In genomic region chr19:44753932-44754742, GRCh38 we compare ENCODE assay signal across 8 cellular contexts. TPM values are rescaled to one million over a fixed set of nuclear protein-coding genes. Genes with fewer than 3 reads are reported as not detected.
A peak's percentile ranks its signal among the peaks of the same experiment; 100 is the strongest.
DNase-seq lines count a peak whose midpoint lies in the region; ATAC-seq, FAIRE-seq and TF ChIP-seq lines count a peak whose summit lies in the region.

No MANE protein-coding gene starts in this region.

- no peaks in the 10 kb centered on the region for H4K20me1 ChIP-seq in endothelial cell of umbilical vein (replicated peaks; ENCODE audit: control insufficient read depth, extremely low read depth, insufficient read depth, low read length)

- peak overlapping the region; percentile 86 for H3K27ac ChIP-seq in endothelial cell of umbilical vein (ENCODE audit: insufficient read depth, low read depth, low read length)

- H3K9ac ChIP-seq in endothelial cell of umbilical vein (replicated peaks; ENCODE audit: extremely low read depth, insufficient read depth, low read length) = peak overlapping the region; percentile 46

- peaks cover 0 to 2% (median 0%) of the 10 kb centered on the region in 7 donors for H3K9me3 Mint-ChIP-seq in CD14-positive monocyte

- H3K4me1 ChIP-seq in endothelial cell of umbilical vein (ENCODE audit: control insufficient read depth, extremely low read depth, insufficient read depth, low read length) (peaks cover 46% of the 10 kb centered on the region), mononuclear cell (ENCODE audit: insufficient read depth, low read length) (peaks cover 71% of the 10 kb centered on the region)

- peak overlapping the region; percentile 71 for H3K4me2 ChIP-seq in endothelial cell of umbilical vein (ENCODE audit: insufficient read depth, low read length)

- FAIRE-seq in endothelial cell of umbilical vein (lab: Jason Lieb, UNC) = peak; percentile 78

- TF ChIP-seq POLR2A in endothelial cell of umbilical vein (IDR thresholded peaks at IDR 0.05; ENCODE audit: low read depth, low read length) = peak; percentile 63

- H3K27me3 ChIP-seq in endothelial cell of umbilical vein (ENCODE audit: control insufficient read depth in 2 of 2, insufficient read depth in 2 of 2, low read length in 2 of 2) (no peaks in the 10 kb centered on the region), mononuclear cell (ENCODE audit: insufficient read depth, low read length) (no peaks in the 10 kb centered on the region)

- ATAC-seq in GM21619 (IDR thresholded peaks at IDR 0.05; ENCODE audit: unreplicated experiment) = peak; percentile 23
- no peak for ATAC-seq in GM21526 (IDR thresholded peaks at IDR 0.05; ENCODE audit: low FRiP score, unreplicated experiment)

- TF ChIP-seq CTCF in CD14-positive monocyte (IDR thresholded peaks at IDR 0.05) (no peak), endothelial cell of umbilical vein (IDR thresholded peaks at IDR 0.05; ENCODE audit: extremely low read depth in 1 of 2, insufficient read depth in 1 of 2, low read depth in 1 of 2, low read length in 2 of 2) (no peak)

- H3K4me3 ChIP-seq in endothelial cell of umbilical vein (replicated peaks in 1 of 3; ENCODE audit: insufficient read depth in 1 of 3, low read depth in 1 of 3, low read length in 3 of 3) = peak overlapping the region in 2 of 3 experiments; percentile 17 to 33
- H3K4me3 ChIP-seq in mononuclear cell (ENCODE audit: low read length) = peak overlapping the region; percentile 64

- peak; percentile 94 for DNase-seq in CD14-positive monocyte (ENCODE audit: low spot score)
- DNase-seq in NCI-H748 (lab: John Stamatoyannopoulos, UW; ENCODE audit: unreplicated experiment) = peak; percentile 82
- DNase-seq in activated CD8-positive, alpha-beta memory T cell treated with anti-CD3 and anti-CD28 coated beads for 4 hours (ENCODE audit: low read depth in 2 of 2) = peak; percentile 48 to 51
- peak; percentile 55 for DNase-seq in endothelial cell of umbilical vein (ENCODE audit: low read depth, low spot score)
- peak; percentile 67 for DNase-seq in stimulated activated CD8-positive, alpha-beta memory T cell treated with anti-CD3 and anti-CD28 coated beads, Interleukin-7, amount 100 ng/mL, for 24 hours (ENCODE audit: low read depth)

- POLR2A ChIA-PET in endothelial cell of umbilical vein (lab: Charles Lee) = interaction anchor here (0.6 to 1.0 kb wide), 2 partner anchors 8 to 12 kb away, joined by 3 to 5 read pairs; no protein-coding TSS in a partner anchor

- intact Hi-C loops in CD14-positive monocyte (cut with micrococcal nuclease) (loop anchor here (5.0 kb wide), 1 partner anchor 67 kb away; no protein-coding TSS in a partner anchor), endothelial cell of umbilical vein (cut with micrococcal nuclease) (loop anchor here (2.0 kb wide), 1 partner anchor 35 kb away; no protein-coding TSS in a partner anchor)

- H3K9me3 ChIP-seq in endothelial cell of umbilical vein (replicated peaks; ENCODE audit: control insufficient read depth, insufficient read depth, low read length) = no peaks in the 10 kb centered on the region
- no peaks in the 10 kb centered on the region for H3K9me3 ChIP-seq in mononuclear cell (ENCODE audit: low read depth, low read length)

- CTCF ChIA-PET in endothelial cell of umbilical vein (lab: Charles Lee) = interaction anchor here (1.1 to 4.9 kb wide), 6 partner anchors 12 to 65 kb away, joined by 3 to 71 read pairs (median 10); no protein-coding TSS in a partner anchor

- H3K36me3 ChIP-seq in endothelial cell of umbilical vein (ENCODE audit: control insufficient read depth in 2 of 2, extremely low read depth in 1 of 2, insufficient read depth in 2 of 2, low read length in 2 of 2) = peaks cover 0 to 18% of the 10 kb centered on the region in 2 experiments

- no peaks in the 10 kb centered on the region for H3K9me1 ChIP-seq in endothelial cell of umbilical vein (replicated peaks; ENCODE audit: control insufficient read depth, extremely low read depth, insufficient read depth, low read length)

- H2AFZ ChIP-seq in endothelial cell of umbilical vein (ENCODE audit: low read depth, low read length) = no peak overlapping the region

- peak overlapping the region; percentile 90 to 94 for H3K4me3 Mint-ChIP-seq in CD14-positive monocyte

- H3K4me1 Mint-ChIP-seq in CD14-positive monocyte = peaks cover 64% of the 10 kb centered on the region

- no TSS peak for BruUV-seq in endothelial cell of umbilical vein (replicated peaks; lab: Mats Ljungman, UMichigan)

- peaks cover 74 to 85% of the 10 kb centered on the region in 2 donors for H3K36me3 Mint-ChIP-seq in CD14-positive monocyte

- dilution Hi-C loops in endothelial cell of umbilical vein (cut with MboI; ENCODE audit: extremely low pct_ligation_motif_present, low sequenced_read_pairs) = no loop called here

- peak overlapping the region; percentile 98 to 100 (median 99) for H3K27ac Mint-ChIP-seq in CD14-positive monocyte

- H3K27me3 Mint-ChIP-seq in CD14-positive monocyte (ENCODE audit: low read depth in 3 of 3) = peaks cover 0 to 3% (median 2%) of the 10 kb centered on the region in 3 donors

- peaks cover 23% of the 10 kb centered on the region for H3K79me2 ChIP-seq in endothelial cell of umbilical vein (ENCODE audit: control insufficient read depth, insufficient read depth, low read length)

TF ChIP-seq in endothelial cell of umbilical vein, 7 proteins besides CTCF, POLR2A, EP300 and RAD21:
- peak; percentile 54 for TF ChIP-seq POLR2AphosphoS5 (IDR thresholded peaks at IDR 0.05; ENCODE audit: insufficient read depth, low read depth, low read length)
- no peak for TF ChIP-seq MAX (IDR thresholded peaks at IDR 0.05; ENCODE audit: insufficient read depth, insufficient read length)

RNA-seq across cellular contexts. Expression of gene BCL3, which starts 5.6 kb away (rescaled TPM):
- polyA plus RNA-seq in CD14-positive monocyte (10 to 100 TPM; 18.7 to 23.1 TPM), endothelial cell of umbilical vein (11.0 and 15.3 TPM in 2 replicates)
- total RNA-seq in endothelial cell of umbilical vein (24.0 and 26.9 TPM in 2 replicates), mononuclear cell (33.0 TPM)
- polyA plus RNA-seq in endothelial cell of umbilical vein (2011; cell fraction: cytosol; rRNA removed) = 7.2 and 9.0 TPM in 2 replicates
- 9.7 and 11.6 TPM in 2 replicates for polyA plus RNA-seq in endothelial cell of umbilical vein (2011; cell fraction: nucleus; rRNA removed)
- 10.4 and 17.2 TPM in 2 replicates for polyA plus RNA-seq in endothelial cell of umbilical vein (2012)
- polyA minus RNA-seq in endothelial cell of umbilical vein = 4.7 and 10.4 TPM in 2 replicates
- 17.0 TPM for polyA minus RNA-seq in endothelial cell of umbilical vein (2011; cell fraction: cytosol; rRNA and poly(A)+ RNA removed)
- polyA minus RNA-seq in endothelial cell of umbilical vein (2011; cell fraction: nucleus; rRNA and poly(A)+ RNA removed) = 5.7 and 7.2 TPM in 2 replicates

RNA-seq across cellular contexts. Expression of gene CBLC, which starts 23.6 kb away (rescaled TPM):
- polyA plus RNA-seq in CD14-positive monocyte = not detected
- not detected in 2 replicates for total RNA-seq in endothelial cell of umbilical vein
- 0.04 and 0.08 TPM in 2 replicates for polyA plus RNA-seq in endothelial cell of umbilical vein
- polyA plus RNA-seq in endothelial cell of umbilical vein (2011; cell fraction: cytosol; rRNA removed) = not detected in 2 replicates
- polyA plus RNA-seq in endothelial cell of umbilical vein (2011; cell fraction: nucleus; rRNA removed) = 0.10 TPM in 1 of 2 replicates, not detected in the other
- not detected in 2 replicates for polyA plus RNA-seq in endothelial cell of umbilical vein (2012)
- not detected in 2 replicates for polyA minus RNA-seq in endothelial cell of umbilical vein
- not detected for polyA minus RNA-seq in endothelial cell of umbilical vein (2011; cell fraction: cytosol; rRNA and poly(A)+ RNA removed)
- polyA minus RNA-seq in endothelial cell of umbilical vein (2011; cell fraction: nucleus; rRNA and poly(A)+ RNA removed) = not detected in 2 replicates
- not detected for total RNA-seq in mononuclear cell

RNA-seq across cellular contexts. Expression of gene BCAM, which starts 54.8 kb away (rescaled TPM):
- polyA plus RNA-seq in CD14-positive monocyte = not detected
- total RNA-seq in endothelial cell of umbilical vein = 28.5 and 29.0 TPM in 2 replicates
- polyA plus RNA-seq in endothelial cell of umbilical vein = 23.9 and 32.5 TPM in 2 replicates
- polyA plus RNA-seq in endothelial cell of umbilical vein (2011; cell fraction: cytosol; rRNA removed) = 10.3 and 16.7 TPM in 2 replicates
- 38.1 and 38.2 TPM in 2 replicates for polyA plus RNA-seq in endothelial cell of umbilical vein (2011; cell fraction: nucleus; rRNA removed)
- 15.7 and 30.3 TPM in 2 replicates for polyA plus RNA-seq in endothelial cell of umbilical vein (2012)
- 7.8 and 9.4 TPM in 2 replicates for polyA minus RNA-seq in endothelial cell of umbilical vein
- polyA minus RNA-seq in endothelial cell of umbilical vein (2011; cell fraction: cytosol; rRNA and poly(A)+ RNA removed) = not detected
- polyA minus RNA-seq in endothelial cell of umbilical vein (2011; cell fraction: nucleus; rRNA and poly(A)+ RNA removed) = 5.0 and 12.7 TPM in 2 replicates
- not detected for total RNA-seq in mononuclear cell

RNA-seq across cellular contexts. Expression of gene CEACAM16, which starts 55.2 kb away (rescaled TPM):
- polyA plus RNA-seq in CD14-positive monocyte = not detected
- not detected in 2 replicates for total RNA-seq in endothelial cell of umbilical vein
- polyA plus RNA-seq in endothelial cell of umbilical vein = not detected in 2 replicates
- not detected in 2 replicates for polyA plus RNA-seq in endothelial cell of umbilical vein (2011; cell fraction: cytosol; rRNA removed)
- polyA plus RNA-seq in endothelial cell of umbilical vein (2011; cell fraction: nucleus; rRNA removed) = not detected in 2 replicates
- polyA plus RNA-seq in endothelial cell of umbilical vein (2012) = not detected in 2 replicates
- not detected in 2 replicates for polyA minus RNA-seq in endothelial cell of umbilical vein
- polyA minus RNA-seq in endothelial cell of umbilical vein (2011; cell fraction: cytosol; rRNA and poly(A)+ RNA removed) = not detected
- not detected in 2 replicates for polyA minus RNA-seq in endothelial cell of umbilical vein (2011; cell fraction: nucleus; rRNA and poly(A)+ RNA removed)
- total RNA-seq in mononuclear cell = not detected

Comparison
In these comparisons a context has a peak if more than half of its experiments do, and no peak if none do; other contexts are left out.
1. RNA of gene BCAM, which starts 54.8 kb away (total RNA-seq): 28.5 to 29.0 TPM in endothelial cell of umbilical vein; not detected in mononuclear cell (single experiment); every median in the first group is over 10 times any median in the second.
2. Peak in every context shown above with its lines, with median percentiles within 50 percentile points of each other: DNase-seq.